In the genomic region with DNA sequence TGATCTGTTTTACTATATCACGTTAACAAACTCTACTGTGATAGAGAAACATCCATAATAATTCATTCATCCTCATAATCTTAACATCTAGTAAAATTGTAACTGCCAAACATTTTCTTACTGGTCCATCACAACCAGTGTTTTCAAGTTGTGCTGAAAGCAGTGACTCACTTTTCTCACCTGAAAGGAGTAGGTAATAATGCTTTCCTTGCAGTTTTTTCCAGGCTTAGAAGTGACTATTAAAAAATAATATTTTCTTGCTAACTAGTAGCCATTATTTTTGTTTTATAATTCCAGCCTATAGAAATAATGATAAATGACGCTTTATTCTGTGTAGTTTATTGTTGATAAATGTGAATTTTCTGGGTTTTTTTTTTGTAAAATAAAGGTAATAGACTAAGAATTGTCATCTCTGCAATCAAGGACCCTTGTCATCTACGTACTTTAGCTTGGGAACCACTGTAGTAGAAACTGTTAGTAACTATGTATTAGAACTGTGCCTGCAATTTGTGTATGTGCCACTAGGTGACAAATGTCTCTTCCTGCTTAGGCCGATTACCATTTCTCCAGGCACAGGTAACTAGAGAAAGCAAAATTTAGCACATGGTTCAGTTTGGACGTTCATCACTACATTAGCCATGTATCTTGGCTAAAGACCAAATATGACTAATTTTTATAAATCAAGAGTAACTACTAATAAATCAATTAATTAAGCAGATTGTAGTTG, we compare ENCODE assay signal across 1 cellular context.
TF ChIP-seq lines count a peak whose summit lies in the region.

No MANE protein-coding gene starts in this region.

TF ChIP-seq in SK-N-SH treated with all-trans-retinoic acid at 6 μM for 48 hours, 23 proteins besides CTCF, POLR2A, EP300 and RAD21 (continued from another document):
- TF ChIP-seq, protein P1, sequence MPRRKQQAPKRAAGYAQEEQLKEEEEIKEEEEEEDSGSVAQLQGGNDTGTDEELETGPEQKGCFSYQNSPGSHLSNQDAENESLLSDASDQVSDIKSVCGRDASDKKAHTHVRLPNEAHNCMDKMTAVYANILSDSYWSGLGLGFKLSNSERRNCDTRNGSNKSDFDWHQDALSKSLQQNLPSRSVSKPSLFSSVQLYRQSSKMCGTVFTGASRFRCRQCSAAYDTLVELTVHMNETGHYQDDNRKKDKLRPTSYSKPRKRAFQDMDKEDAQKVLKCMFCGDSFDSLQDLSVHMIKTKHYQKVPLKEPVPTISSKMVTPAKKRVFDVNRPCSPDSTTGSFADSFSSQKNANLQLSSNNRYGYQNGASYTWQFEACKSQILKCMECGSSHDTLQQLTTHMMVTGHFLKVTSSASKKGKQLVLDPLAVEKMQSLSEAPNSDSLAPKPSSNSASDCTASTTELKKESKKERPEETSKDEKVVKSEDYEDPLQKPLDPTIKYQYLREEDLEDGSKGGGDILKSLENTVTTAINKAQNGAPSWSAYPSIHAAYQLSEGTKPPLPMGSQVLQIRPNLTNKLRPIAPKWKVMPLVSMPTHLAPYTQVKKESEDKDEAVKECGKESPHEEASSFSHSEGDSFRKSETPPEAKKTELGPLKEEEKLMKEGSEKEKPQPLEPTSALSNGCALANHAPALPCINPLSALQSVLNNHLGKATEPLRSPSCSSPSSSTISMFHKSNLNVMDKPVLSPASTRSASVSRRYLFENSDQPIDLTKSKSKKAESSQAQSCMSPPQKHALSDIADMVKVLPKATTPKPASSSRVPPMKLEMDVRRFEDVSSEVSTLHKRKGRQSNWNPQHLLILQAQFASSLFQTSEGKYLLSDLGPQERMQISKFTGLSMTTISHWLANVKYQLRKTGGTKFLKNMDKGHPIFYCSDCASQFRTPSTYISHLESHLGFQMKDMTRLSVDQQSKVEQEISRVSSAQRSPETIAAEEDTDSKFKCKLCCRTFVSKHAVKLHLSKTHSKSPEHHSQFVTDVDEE (CRISPR knock-in tag; IDR thresholded peaks at IDR 0.05) = no peak
- TF ChIP-seq, protein P2, sequence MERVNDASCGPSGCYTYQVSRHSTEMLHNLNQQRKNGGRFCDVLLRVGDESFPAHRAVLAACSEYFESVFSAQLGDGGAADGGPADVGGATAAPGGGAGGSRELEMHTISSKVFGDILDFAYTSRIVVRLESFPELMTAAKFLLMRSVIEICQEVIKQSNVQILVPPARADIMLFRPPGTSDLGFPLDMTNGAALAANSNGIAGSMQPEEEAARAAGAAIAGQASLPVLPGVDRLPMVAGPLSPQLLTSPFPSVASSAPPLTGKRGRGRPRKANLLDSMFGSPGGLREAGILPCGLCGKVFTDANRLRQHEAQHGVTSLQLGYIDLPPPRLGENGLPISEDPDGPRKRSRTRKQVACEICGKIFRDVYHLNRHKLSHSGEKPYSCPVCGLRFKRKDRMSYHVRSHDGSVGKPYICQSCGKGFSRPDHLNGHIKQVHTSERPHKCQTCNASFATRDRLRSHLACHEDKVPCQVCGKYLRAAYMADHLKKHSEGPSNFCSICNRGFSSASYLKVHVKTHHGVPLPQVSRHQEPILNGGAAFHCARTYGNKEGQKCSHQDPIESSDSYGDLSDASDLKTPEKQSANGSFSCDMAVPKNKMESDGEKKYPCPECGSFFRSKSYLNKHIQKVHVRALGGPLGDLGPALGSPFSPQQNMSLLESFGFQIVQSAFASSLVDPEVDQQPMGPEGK (CRISPR knock-in tag; IDR thresholded peaks at IDR 0.05; ENCODE audit: borderline replicate concordance) = no peak
